ENCODE assay signal across 1 cellular context in the genomic region with DNA sequence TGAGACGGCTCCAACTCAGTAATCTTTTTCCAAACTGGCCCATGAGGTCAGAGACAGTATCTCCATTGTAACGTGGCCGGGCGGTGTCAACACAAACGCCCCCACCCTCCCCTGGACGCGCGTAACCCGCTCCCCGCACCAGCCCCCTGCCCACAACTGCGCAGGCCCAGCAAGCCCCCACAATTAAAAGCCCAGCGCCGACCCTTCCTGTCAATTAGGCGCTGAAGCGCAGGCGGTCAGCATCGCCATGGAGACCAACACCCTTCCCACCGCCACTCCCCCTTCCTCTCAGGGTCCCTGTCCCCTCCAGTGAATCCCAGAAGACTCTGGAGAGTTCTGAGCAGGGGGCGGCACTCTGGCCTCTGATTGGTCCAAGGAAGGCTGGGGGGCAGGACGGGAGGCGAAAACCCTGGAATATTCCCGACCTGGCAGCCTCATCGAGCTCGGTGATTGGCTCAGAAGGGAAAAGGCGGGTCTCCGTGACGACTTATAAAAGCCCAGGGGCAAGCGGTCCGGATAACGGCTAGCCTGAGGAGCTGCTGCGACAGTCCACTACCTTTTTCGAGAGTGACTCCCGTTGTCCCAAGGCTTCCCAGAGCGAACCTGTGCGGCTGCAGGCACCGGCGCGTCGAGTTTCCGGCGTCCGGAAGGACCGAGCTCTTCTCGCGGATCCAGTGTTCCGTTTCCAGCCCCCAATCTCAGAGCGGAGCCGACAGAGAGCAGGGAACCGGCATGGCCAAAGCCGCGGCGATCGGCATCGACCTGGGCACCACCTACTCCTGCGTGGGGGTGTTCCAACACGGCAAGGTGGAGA.
TF ChIP-seq lines count a peak whose summit lies in the region.

A gene (plus strand): TSS at position 519 of the 814 bp plus-strand sequence. CDS start 214 bp downstream, at position 733.
A gene (minus strand): TSS at position 259 of the 814 bp plus-strand sequence. CDS start 3,311 bp downstream, outside the sequence.

TF ChIP-seq in K562, 482 proteins besides CTCF, POLR2A, EP300 and RAD21 (continued from another document and continues in another):
- TF ChIP-seq, protein P1, sequence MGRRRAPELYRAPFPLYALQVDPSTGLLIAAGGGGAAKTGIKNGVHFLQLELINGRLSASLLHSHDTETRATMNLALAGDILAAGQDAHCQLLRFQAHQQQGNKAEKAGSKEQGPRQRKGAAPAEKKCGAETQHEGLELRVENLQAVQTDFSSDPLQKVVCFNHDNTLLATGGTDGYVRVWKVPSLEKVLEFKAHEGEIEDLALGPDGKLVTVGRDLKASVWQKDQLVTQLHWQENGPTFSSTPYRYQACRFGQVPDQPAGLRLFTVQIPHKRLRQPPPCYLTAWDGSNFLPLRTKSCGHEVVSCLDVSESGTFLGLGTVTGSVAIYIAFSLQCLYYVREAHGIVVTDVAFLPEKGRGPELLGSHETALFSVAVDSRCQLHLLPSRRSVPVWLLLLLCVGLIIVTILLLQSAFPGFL (CRISPR knock-in tag; IDR thresholded peaks at IDR 0.05) = peak; percentile 81; the same call in 1 of the 2 replicates
- peak; percentile 55; the same call in 1 of the 2 replicates for TF ChIP-seq LCOR (CRISPR knock-in tag; IDR thresholded peaks at IDR 0.05)
- TF ChIP-seq CEBPG (CRISPR knock-in tag; IDR thresholded peaks at IDR 0.05) = 0 out of 2 replicates have a peak, but pooled peaks have one; percentile 40
- no peak for TF ChIP-seq CEBPG (tag; conservative IDR thresholded peaks at IDR 0.05 in 1 of 2, IDR thresholded peaks at IDR 0.05 in 1 of 2)
- 0 out of 2 replicates have a peak, but pooled peaks have one; percentile 12 for TF ChIP-seq SPI1 (IDR thresholded peaks at IDR 0.05; ENCODE audit: borderline replicate concordance, low read depth, low read length)
- no peak for TF ChIP-seq HNRNPL (IDR thresholded peaks at IDR 0.05; ENCODE audit: low read depth, low read length)
- no peak for TF ChIP-seq RHOXF2B (CRISPR knock-in tag; conservative IDR thresholded peaks at IDR 0.05)
- no peak for TF ChIP-seq ZNF23 (CRISPR knock-in tag; IDR thresholded peaks at IDR 0.05)
- TF ChIP-seq ZNF551 (CRISPR knock-in tag; IDR thresholded peaks at IDR 0.05) = no peak
- no peak for TF ChIP-seq ZNF121 (CRISPR knock-in tag; conservative IDR thresholded peaks at IDR 0.05)
- no peak for TF ChIP-seq NFATC3 (IDR thresholded peaks at IDR 0.05)
- TF ChIP-seq, protein P2, sequence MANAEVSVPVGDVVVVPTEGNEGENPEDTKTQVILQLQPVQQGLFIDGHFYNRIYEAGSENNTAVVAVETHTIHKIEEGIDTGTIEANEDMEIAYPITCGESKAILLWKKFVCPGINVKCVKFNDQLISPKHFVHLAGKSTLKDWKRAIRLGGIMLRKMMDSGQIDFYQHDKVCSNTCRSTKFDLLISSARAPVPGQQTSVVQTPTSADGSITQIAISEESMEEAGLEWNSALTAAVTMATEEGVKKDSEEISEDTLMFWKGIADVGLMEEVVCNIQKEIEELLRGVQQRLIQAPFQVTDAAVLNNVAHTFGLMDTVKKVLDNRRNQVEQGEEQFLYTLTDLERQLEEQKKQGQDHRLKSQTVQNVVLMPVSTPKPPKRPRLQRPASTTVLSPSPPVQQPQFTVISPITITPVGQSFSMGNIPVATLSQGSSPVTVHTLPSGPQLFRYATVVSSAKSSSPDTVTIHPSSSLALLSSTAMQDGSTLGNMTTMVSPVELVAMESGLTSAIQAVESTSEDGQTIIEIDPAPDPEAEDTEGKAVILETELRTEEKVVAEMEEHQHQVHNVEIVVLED (CRISPR knock-in tag; IDR thresholded peaks at IDR 0.05) = no peak
- TF ChIP-seq YBX1 (IDR thresholded peaks at IDR 0.05) = no peak
- TF ChIP-seq ARHGAP35 (IDR thresholded peaks at IDR 0.05; ENCODE audit: partially characterized antibody) = no peak
- TF ChIP-seq MYBL2 (IDR thresholded peaks at IDR 0.05; ENCODE audit: low read depth) = no peak; the same call in 1 of the 2 replicates
- no peak for TF ChIP-seq MYBL2 (CRISPR knock-in tag; IDR thresholded peaks at IDR 0.05; ENCODE audit: borderline replicate concordance)
- TF ChIP-seq BMI1 (IDR thresholded peaks at IDR 0.05; ENCODE audit: low read length) = no peak
- TF ChIP-seq, protein P3, sequence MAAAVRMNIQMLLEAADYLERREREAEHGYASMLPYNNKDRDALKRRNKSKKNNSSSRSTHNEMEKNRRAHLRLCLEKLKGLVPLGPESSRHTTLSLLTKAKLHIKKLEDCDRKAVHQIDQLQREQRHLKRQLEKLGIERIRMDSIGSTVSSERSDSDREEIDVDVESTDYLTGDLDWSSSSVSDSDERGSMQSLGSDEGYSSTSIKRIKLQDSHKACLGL (CRISPR knock-in tag; IDR thresholded peaks at IDR 0.05; ENCODE audit: borderline replicate concordance, poor library complexity, severe bottlenecking) = no peak
- peak; percentile 97 for TF ChIP-seq NR4A1 (CRISPR knock-in tag; IDR thresholded peaks at IDR 0.05)
- TF ChIP-seq NR4A1 (tag; IDR thresholded peaks at IDR 0.05) = no peak
- no peak for TF ChIP-seq NFE2 (IDR thresholded peaks at IDR 0.05; ENCODE audit: low read depth)
- TF ChIP-seq ESRRA (IDR thresholded peaks at IDR 0.05; ENCODE audit: borderline replicate concordance, low read depth) = peak; percentile 69; the same call in 1 of the 2 replicates
- 0 out of 2 replicates have a peak, but pooled peaks have one; percentile 16 for TF ChIP-seq SMARCA5 (IDR thresholded peaks at IDR 0.05)
- TF ChIP-seq GTF2A2 (tag; IDR thresholded peaks at IDR 0.05) = peak; percentile 96
- 0 out of 2 replicates have a peak, but pooled peaks have one; percentile 62 for TF ChIP-seq ZNF444 (CRISPR knock-in tag; IDR thresholded peaks at IDR 0.05)
- TF ChIP-seq XRCC4 (IDR thresholded peaks at IDR 0.05; ENCODE audit: extremely low read depth, insufficient read depth, insufficient read length) = no peak
- TF ChIP-seq KAT8 (IDR thresholded peaks at IDR 0.05; ENCODE audit: low read depth) = no peak
- TF ChIP-seq, protein P4, sequence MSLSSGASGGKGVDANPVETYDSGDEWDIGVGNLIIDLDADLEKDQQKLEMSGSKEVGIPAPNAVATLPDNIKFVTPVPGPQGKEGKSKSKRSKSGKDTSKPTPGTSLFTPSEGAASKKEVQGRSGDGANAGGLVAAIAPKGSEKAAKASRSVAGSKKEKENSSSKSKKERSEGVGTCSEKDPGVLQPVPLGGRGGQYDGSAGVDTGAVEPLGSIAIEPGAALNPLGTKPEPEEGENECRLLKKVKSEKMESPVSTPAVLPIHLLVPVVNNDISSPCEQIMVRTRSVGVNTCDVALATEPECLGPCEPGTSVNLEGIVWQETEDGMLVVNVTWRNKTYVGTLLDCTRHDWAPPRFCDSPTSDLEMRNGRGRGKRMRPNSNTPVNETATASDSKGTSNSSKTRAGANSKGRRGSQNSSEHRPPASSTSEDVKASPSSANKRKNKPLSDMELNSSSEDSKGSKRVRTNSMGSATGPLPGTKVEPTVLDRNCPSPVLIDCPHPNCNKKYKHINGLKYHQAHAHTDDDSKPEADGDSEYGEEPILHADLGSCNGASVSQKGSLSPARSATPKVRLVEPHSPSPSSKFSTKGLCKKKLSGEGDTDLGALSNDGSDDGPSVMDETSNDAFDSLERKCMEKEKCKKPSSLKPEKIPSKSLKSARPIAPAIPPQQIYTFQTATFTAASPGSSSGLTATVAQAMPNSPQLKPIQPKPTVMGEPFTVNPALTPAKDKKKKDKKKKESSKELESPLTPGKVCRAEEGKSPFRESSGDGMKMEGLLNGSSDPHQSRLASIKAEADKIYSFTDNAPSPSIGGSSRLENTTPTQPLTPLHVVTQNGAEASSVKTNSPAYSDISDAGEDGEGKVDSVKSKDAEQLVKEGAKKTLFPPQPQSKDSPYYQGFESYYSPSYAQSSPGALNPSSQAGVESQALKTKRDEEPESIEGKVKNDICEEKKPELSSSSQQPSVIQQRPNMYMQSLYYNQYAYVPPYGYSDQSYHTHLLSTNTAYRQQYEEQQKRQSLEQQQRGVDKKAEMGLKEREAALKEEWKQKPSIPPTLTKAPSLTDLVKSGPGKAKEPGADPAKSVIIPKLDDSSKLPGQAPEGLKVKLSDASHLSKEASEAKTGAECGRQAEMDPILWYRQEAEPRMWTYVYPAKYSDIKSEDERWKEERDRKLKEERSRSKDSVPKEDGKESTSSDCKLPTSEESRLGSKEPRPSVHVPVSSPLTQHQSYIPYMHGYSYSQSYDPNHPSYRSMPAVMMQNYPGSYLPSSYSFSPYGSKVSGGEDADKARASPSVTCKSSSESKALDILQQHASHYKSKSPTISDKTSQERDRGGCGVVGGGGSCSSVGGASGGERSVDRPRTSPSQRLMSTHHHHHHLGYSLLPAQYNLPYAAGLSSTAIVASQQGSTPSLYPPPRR (CRISPR knock-in tag; IDR thresholded peaks at IDR 0.05; ENCODE audit: borderline replicate concordance) = no peak; the same call in 1 of the 2 replicates
- 0 out of 2 replicates have a peak, but pooled peaks have one; percentile 26 for TF ChIP-seq TRIM28 (IDR thresholded peaks at IDR 0.05)
- no peak; the same call in 1 of the 2 replicates for TF ChIP-seq ZEB2 (IDR thresholded peaks at IDR 0.05)
- no peak for TF ChIP-seq MED1 (CRISPR knock-in tag; IDR thresholded peaks at IDR 0.05; ENCODE audit: borderline replicate concordance)
- TF ChIP-seq, protein P5, sequence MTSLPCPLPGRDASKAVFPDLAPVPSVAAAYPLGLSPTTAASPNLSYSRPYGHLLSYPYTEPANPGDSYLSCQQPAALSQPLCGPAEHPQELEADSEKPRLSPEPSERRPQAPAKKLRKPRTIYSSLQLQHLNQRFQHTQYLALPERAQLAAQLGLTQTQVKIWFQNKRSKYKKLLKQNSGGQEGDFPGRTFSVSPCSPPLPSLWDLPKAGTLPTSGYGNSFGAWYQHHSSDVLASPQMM (CRISPR knock-in tag; IDR thresholded peaks at IDR 0.05) = no peak
- peak; percentile 65 for TF ChIP-seq TEAD4 (IDR thresholded peaks at IDR 0.05; ENCODE audit: low read length)
- TF ChIP-seq TEAD4 (CRISPR knock-in tag; IDR thresholded peaks at IDR 0.05; ENCODE audit: borderline replicate concordance) = peak; percentile 71; the same call in 1 of the 2 replicates
- TF ChIP-seq, protein P6, sequence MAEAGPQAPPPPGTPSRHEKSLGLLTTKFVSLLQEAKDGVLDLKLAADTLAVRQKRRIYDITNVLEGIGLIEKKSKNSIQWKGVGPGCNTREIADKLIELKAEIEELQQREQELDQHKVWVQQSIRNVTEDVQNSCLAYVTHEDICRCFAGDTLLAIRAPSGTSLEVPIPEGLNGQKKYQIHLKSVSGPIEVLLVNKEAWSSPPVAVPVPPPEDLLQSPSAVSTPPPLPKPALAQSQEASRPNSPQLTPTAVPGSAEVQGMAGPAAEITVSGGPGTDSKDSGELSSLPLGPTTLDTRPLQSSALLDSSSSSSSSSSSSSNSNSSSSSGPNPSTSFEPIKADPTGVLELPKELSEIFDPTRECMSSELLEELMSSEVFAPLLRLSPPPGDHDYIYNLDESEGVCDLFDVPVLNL (CRISPR knock-in tag; IDR thresholded peaks at IDR 0.05; ENCODE audit: low read depth) = peak; percentile 71; the same call in 1 of the 2 replicates
- TF ChIP-seq, protein P7, sequence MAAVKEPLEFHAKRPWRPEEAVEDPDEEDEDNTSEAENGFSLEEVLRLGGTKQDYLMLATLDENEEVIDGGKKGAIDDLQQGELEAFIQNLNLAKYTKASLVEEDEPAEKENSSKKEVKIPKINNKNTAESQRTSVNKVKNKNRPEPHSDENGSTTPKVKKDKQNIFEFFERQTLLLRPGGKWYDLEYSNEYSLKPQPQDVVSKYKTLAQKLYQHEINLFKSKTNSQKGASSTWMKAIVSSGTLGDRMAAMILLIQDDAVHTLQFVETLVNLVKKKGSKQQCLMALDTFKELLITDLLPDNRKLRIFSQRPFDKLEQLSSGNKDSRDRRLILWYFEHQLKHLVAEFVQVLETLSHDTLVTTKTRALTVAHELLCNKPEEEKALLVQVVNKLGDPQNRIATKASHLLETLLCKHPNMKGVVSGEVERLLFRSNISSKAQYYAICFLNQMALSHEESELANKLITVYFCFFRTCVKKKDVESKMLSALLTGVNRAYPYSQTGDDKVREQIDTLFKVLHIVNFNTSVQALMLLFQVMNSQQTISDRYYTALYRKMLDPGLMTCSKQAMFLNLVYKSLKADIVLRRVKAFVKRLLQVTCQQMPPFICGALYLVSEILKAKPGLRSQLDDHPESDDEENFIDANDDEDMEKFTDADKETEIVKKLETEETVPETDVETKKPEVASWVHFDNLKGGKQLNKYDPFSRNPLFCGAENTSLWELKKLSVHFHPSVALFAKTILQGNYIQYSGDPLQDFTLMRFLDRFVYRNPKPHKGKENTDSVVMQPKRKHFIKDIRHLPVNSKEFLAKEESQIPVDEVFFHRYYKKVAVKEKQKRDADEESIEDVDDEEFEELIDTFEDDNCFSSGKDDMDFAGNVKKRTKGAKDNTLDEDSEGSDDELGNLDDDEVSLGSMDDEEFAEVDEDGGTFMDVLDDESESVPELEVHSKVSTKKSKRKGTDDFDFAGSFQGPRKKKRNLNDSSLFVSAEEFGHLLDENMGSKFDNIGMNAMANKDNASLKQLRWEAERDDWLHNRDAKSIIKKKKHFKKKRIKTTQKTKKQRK (IDR thresholded peaks at IDR 0.05; ENCODE audit: borderline replicate concordance, low read depth, low read length) = no peak
- TF ChIP-seq, protein P8, sequence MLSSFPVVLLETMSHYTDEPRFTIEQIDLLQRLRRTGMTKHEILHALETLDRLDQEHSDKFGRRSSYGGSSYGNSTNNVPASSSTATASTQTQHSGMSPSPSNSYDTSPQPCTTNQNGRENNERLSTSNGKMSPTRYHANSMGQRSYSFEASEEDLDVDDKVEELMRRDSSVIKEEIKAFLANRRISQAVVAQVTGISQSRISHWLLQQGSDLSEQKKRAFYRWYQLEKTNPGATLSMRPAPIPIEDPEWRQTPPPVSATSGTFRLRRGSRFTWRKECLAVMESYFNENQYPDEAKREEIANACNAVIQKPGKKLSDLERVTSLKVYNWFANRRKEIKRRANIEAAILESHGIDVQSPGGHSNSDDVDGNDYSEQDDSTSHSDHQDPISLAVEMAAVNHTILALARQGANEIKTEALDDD (IDR thresholded peaks at IDR 0.05) = no peak
- TF ChIP-seq, protein P9, sequence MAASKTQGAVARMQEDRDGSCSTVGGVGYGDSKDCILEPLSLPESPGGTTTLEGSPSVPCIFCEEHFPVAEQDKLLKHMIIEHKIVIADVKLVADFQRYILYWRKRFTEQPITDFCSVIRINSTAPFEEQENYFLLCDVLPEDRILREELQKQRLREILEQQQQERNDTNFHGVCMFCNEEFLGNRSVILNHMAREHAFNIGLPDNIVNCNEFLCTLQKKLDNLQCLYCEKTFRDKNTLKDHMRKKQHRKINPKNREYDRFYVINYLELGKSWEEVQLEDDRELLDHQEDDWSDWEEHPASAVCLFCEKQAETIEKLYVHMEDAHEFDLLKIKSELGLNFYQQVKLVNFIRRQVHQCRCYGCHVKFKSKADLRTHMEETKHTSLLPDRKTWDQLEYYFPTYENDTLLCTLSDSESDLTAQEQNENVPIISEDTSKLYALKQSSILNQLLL (CRISPR knock-in tag; IDR thresholded peaks at IDR 0.05; ENCODE audit: borderline replicate concordance) = no peak
- TF ChIP-seq PHB (CRISPR knock-in tag; IDR thresholded peaks at IDR 0.05) = peak; percentile 95; the same call in 1 of the 2 replicates
- TF ChIP-seq ADNP (tag; IDR thresholded peaks at IDR 0.05) = no peak
- TF ChIP-seq HDAC3 (IDR thresholded peaks at IDR 0.05; ENCODE audit: borderline replicate concordance, partially characterized antibody) = no peak
- TF ChIP-seq, protein P10, sequence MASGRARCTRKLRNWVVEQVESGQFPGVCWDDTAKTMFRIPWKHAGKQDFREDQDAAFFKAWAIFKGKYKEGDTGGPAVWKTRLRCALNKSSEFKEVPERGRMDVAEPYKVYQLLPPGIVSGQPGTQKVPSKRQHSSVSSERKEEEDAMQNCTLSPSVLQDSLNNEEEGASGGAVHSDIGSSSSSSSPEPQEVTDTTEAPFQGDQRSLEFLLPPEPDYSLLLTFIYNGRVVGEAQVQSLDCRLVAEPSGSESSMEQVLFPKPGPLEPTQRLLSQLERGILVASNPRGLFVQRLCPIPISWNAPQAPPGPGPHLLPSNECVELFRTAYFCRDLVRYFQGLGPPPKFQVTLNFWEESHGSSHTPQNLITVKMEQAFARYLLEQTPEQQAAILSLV (tag; IDR thresholded peaks at IDR 0.05) = no peak
- TF ChIP-seq DPF2 (IDR thresholded peaks at IDR 0.05) = no peak
- no peak for TF ChIP-seq RBM17 (IDR thresholded peaks at IDR 0.05; ENCODE audit: borderline replicate concordance, low read depth, low read length)
- TF ChIP-seq CHD1 (IDR thresholded peaks at IDR 0.05; ENCODE audit: low read length) = peak; percentile 17
